27 cellular contexts compared by ENCODE assay signal in the genomic region with DNA sequence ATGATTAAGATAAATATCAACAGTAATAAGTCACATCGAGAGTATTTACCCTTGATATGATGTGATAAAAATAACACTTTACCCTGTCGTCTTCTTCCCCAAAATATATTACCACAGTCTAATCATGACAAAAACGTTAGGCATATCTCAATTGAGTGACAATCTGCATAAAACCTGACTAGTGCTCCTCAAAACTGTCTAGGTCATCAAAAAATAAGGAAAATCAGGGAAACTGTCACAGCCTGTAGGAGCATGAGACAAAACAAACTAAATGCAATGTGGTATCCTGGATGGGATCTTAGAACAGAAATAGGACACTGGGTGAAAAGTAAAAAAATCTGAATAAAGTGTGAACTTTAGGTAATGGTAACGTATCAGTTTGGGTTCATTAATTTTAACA. TPM values are rescaled to one million over a fixed set of nuclear protein-coding genes. Genes with fewer than 3 reads are reported as not detected.
"Had no signal": no experiment of that assay in that cellular context is flagged by ENCODE, and none has a peak within 500 bp of the region (broad histone marks: within the 10 kb centered on the region; RNA-seq: fewer than 3 reads in every experiment).

No MANE protein-coding gene starts in this region.

- H3K27me3 Mint-ChIP-seq: effector memory CD8-positive, alpha-beta T cell had no signal

- H3K9me3 ChIP-seq: esophagus squamous epithelium, gastrocnemius medialis, heart right ventricle, left lung, lower lobe of right lung, mucosa of descending colon had no signal

- H3K4me1 Mint-ChIP-seq: endodermal cell; mesothelial cell of epicardium; naive B cell; naive thymus-derived CD8-positive, alpha-beta T cell had no signal

- H3K27ac ChIP-seq: coronary artery, epithelial cell of prostate, esophagus squamous epithelium, gastrocnemius medialis, heart right ventricle, left lung, lower lobe of right lung had no signal

- H3K4me1 ChIP-seq: esophagus squamous epithelium, gastrocnemius medialis, left lung, lower lobe of right lung had no signal

- FAIRE-seq: keratinocyte had no signal

- H3K36me3 ChIP-seq: esophagus squamous epithelium, gastrocnemius medialis, heart right ventricle, left lung, lower lobe of right lung had no signal

- H3K9me3 Mint-ChIP-seq: endodermal cell, mesothelial cell of epicardium had no signal

- DNase-seq: dermis blood vessel endothelial cell; effector CD8-positive, alpha-beta T cell; effector memory CD8-positive, alpha-beta T cell; endodermal cell; erythroblast; esophagus squamous epithelium; foreskin fibroblast; foreskin melanocyte; gastrocnemius medialis; glutamatergic neuron; head of caudate nucleus; heart right ventricle; hippocampal formation; left cardiac atrium; left lung; left ventricle myocardium superior; lower lobe of right lung; mesenchymal stem cell; mucosa of descending colon; naive B cell; naive thymus-derived CD8-positive, alpha-beta T cell had no signal

- H3K27me3 ChIP-seq: esophagus squamous epithelium, gastrocnemius medialis, heart right ventricle, left lung had no signal

- H3K4me3 Mint-ChIP-seq: effector memory CD8-positive, alpha-beta T cell; endodermal cell; mesothelial cell of epicardium; naive B cell; naive thymus-derived CD8-positive, alpha-beta T cell had no signal

- H3K27ac Mint-ChIP-seq: effector memory CD8-positive, alpha-beta T cell; endodermal cell; mesothelial cell of epicardium; naive B cell; naive thymus-derived CD8-positive, alpha-beta T cell had no signal

- H3K36me3 Mint-ChIP-seq: mesothelial cell of epicardium; naive B cell; naive thymus-derived CD8-positive, alpha-beta T cell had no signal

- H3K4me3 ChIP-seq: coronary artery, esophagus squamous epithelium, gastrocnemius medialis, heart right ventricle, left lung, lower lobe of right lung, mucosa of descending colon had no signal

- ATAC-seq: effector memory CD8-positive, alpha-beta T cell; esophagus mucosa; gastrocnemius medialis; heart right ventricle; left cardiac atrium; left lung; left ventricle myocardium superior; lower lobe of right lung; mucosa of descending colon; naive thymus-derived CD8-positive, alpha-beta T cell had no signal

RNA-seq across cellular contexts. Expression of a gene that starts 19.4 kb away (rescaled TPM):
- total RNA-seq: myocyte had no signal
- polyA plus RNA-seq: keratinocyte had no signal
